In the genomic region with DNA sequence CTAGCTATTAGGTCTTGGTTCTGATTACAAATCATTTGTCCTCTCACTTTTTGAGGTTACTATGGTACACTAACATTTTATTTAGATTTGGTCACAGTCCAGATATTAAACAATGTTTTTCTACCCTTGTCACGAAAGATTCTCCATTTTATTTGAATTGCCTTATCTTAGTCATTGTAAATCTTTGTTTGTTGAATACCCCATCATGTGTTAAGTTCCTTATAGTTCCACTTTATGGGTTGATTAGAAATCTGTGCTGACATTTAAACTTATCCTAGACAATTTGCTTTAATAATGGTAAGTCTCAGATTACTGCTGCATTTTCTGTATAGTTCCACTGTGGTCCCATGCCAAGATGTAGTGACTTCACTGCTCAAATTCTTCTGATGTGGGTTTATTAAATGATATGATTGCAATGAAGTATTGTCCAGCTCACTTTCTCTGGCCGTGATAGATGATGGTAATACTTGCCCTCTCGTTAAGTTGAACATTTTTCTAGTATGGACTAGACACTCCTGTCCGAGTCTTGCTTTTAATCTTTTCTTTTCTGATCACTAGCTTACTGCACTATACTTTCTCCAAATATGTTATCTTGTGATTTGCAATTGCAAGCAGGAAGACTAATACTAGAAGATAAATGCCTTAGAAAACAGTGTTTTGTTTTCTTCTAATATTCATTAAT, we compare ENCODE assay signal across 20 cellular contexts.
"Had no signal": no experiment of that assay in that cellular context is flagged by ENCODE, and none has a peak within 500 bp of the region (broad histone marks: within the 10 kb centered on the region; RNA-seq: fewer than 3 reads in every experiment).

No MANE protein-coding gene starts in this region.

- H3K4me3 ChIP-seq: MG63, Peyer's patch, SJCRH30 had no signal

- H3K9me3 ChIP-seq: MG63, Peyer's patch, SJCRH30 had no signal

- H3K4me1 ChIP-seq: Peyer's patch, SJCRH30 had no signal

- H3K36me3 ChIP-seq: MG63, Peyer's patch, SJCRH30 had no signal

- H3K27me3 ChIP-seq: MG63, Peyer's patch, SJCRH30 had no signal

- H3K27ac ChIP-seq: HL-60, Peyer's patch, SJCRH30 had no signal

- DNase-seq: KBM-7, MG63, NCI-H1092, NCI-H1105 treated with DMSO at 0.1 percent for 48 hours, NCI-H1417 treated with DMSO at 0.1 percent for 48 hours, NCI-H146, NCI-H1694 treated with DMSO at 0.1 percent for 48 hours, NCI-H1930, NCI-H2107, NCI-H2227 treated with DMSO at 0.1 percent for 48 hours, NCI-H446, NCI-H510A, NCI-H524 treated with DMSO at 0.1 percent for 48 hours, NCI-H774, Peyer's patch, SHP77 treated with DMSO at 0.1 percent for 48 hours, SJCRH30, T-helper 1 cell had no signal

- ATAC-seq: Right ventricle myocardium inferior had no signal
